ENCODE assay signal across 11 cellular contexts in genomic region chr6:144362042-144363018, GRCh38.
DNase-seq lines count a peak whose midpoint lies in the region; ATAC-seq and TF ChIP-seq lines count a peak whose summit lies in the region.
"Had no signal": no experiment of that assay in that cellular context is flagged by ENCODE, and none has a peak within 500 bp of the region (broad histone marks: within the 10 kb centered on the region; RNA-seq: fewer than 3 reads in every experiment).

No MANE protein-coding gene starts in this region.

- H3K4ac ChIP-seq in trophoblast cell (ENCODE audit: low read depth, low read length): no peak overlapping the region

- peak overlapping the region in 7 of 8 donors; percentile 76 to 90 (median 82) for H3K27ac Mint-ChIP-seq in CD8-positive, alpha-beta memory T cell

- ATAC-seq in HG02852 (IDR thresholded peaks at IDR 0.05; ENCODE audit: unreplicated experiment) (no peak), HG03135 (IDR thresholded peaks at IDR 0.05; ENCODE audit: unreplicated experiment) (no peak)

- H3K4me3 ChIP-seq in CD8-positive, alpha-beta memory T cell (ENCODE audit: low read length): no peak overlapping the region
- no peak overlapping the region for H3K4me3 ChIP-seq in fibroblast of lung (replicated peaks in 1 of 4; ENCODE audit: control extremely low read depth in 1 of 4, insufficient read depth in 1 of 4, low read depth in 3 of 4, low read length in 4 of 4)
- H3K4me3 ChIP-seq in trophoblast cell (ENCODE audit: low read depth, low read length): no peak overlapping the region
- H3K4me3 ChIP-seq: uterus had no signal

- H3K4me1 ChIP-seq in CD8-positive, alpha-beta memory T cell (ENCODE audit: insufficient read depth, low read length): peaks cover 29% of the 10 kb centered on the region
- H3K4me1 ChIP-seq in fibroblast of lung (ENCODE audit: control insufficient read depth, extremely low read depth, insufficient read depth, low read length): no peaks in the 10 kb centered on the region
- H3K4me1 ChIP-seq in trophoblast cell (ENCODE audit: control insufficient read depth in 1 of 2, insufficient read depth in 2 of 2, low read length in 2 of 2): peaks cover 5 to 6% of the 10 kb centered on the region in 2 experiments
- H3K4me1 ChIP-seq: uterus had no signal

- H3K36me3 Mint-ChIP-seq in CD8-positive, alpha-beta memory T cell: peaks cover 3 to 19% (median 4%) of the 10 kb centered on the region in 3 donors

- H4K12ac ChIP-seq in trophoblast cell (ENCODE audit: low read depth, low read length): no peak overlapping the region

- no peaks in the 10 kb centered on the region for H3K9me3 ChIP-seq in CD8-positive, alpha-beta memory T cell (ENCODE audit: low read length)
- H3K9me3 ChIP-seq in fibroblast of lung (ENCODE audit: control insufficient read depth, insufficient read depth, low read depth, low read length): no peaks in the 10 kb centered on the region
- H3K9me3 ChIP-seq in trophoblast cell (ENCODE audit: insufficient read depth, low read depth, low read length): no peaks in the 10 kb centered on the region
- H3K9me3 ChIP-seq: uterus had no signal

- H3K27me3 ChIP-seq in CD8-positive, alpha-beta memory T cell (ENCODE audit: insufficient read depth, low read length, poor library complexity, severe bottlenecking): no peaks in the 10 kb centered on the region
- no peaks in the 10 kb centered on the region for H3K27me3 ChIP-seq in fibroblast of lung (ENCODE audit: control insufficient read depth, insufficient read depth, low read length)
- no peaks in the 10 kb centered on the region for H3K27me3 ChIP-seq in trophoblast cell (ENCODE audit: insufficient read depth, low read length)
- H3K27me3 ChIP-seq: uterus had no signal

- POLR2A ChIA-PET in CD8-positive, alpha-beta memory T cell (lab: Charles Lee): no interaction called here
- POLR2A ChIA-PET in RWPE1 (lab: Yijun Ruan, JAX; ENCODE audit: low non-redundant PET): no interaction called here

- H3K4me1 Mint-ChIP-seq in CD8-positive, alpha-beta memory T cell: peaks cover 79 to 94% (median 92%) of the 10 kb centered on the region in 3 donors

- H3K18ac ChIP-seq in trophoblast cell (ENCODE audit: low read length): peak overlapping the region; percentile 79

- no peak overlapping the region for H4K8ac ChIP-seq in trophoblast cell (ENCODE audit: low read depth, low read length)

- no peak overlapping the region for H2BK120ac ChIP-seq in trophoblast cell (ENCODE audit: insufficient read depth, low read length, poor library complexity)

- TF ChIP-seq CTCF in RWPE1 (conservative IDR thresholded peaks at IDR 0.05; ENCODE audit: low read depth) (no peak), fibroblast of lung (conservative IDR thresholded peaks at IDR 0.05 in 1 of 2, IDR thresholded peaks at IDR 0.05 in 1 of 2; ENCODE audit: low read depth in 1 of 2, low read length in 2 of 2) (no peak)

- H3K27me3 Mint-ChIP-seq in CD8-positive, alpha-beta memory T cell: no peaks in the 10 kb centered on the region

- no peaks in the 10 kb centered on the region for H4K20me1 ChIP-seq in fibroblast of lung (ENCODE audit: control insufficient read depth, extremely low read depth, insufficient read depth, low read length)

- no peak overlapping the region for H3K9ac ChIP-seq in fibroblast of lung (ENCODE audit: insufficient read depth, low read length)
- H3K9ac ChIP-seq in trophoblast cell (ENCODE audit: low read length): no peak overlapping the region

- DNase-seq in CD8-positive, alpha-beta memory T cell: no peak
- DNase-seq in RWPE1 (ENCODE audit: low spot score) (no peak), fibroblast of lung (ENCODE audit: low read depth in 2 of 2) (peak; percentile 34 to 63), trophoblast cell (peak in 1 of 2 donors; percentile 45), NCI-H1694 (lab: John Stamatoyannopoulos, UW) (no peak), kidney glomerular epithelial cell (lab: John Stamatoyannopoulos, UW) (no peak)
- DNase-seq: anterior cingulate cortex, COR-L47 had no signal

- no peak overlapping the region for H3K14ac ChIP-seq in trophoblast cell (ENCODE audit: low read length)

- no CpG with 5 or more reads among the region's 5 CpGs for WGBS in trophoblast cell (ENCODE audit: extremely low coverage, insufficient coverage, insufficient read length)

- H2BK12ac ChIP-seq in trophoblast cell (ENCODE audit: low read length): peak overlapping the region; percentile 53

- H3K23ac ChIP-seq in trophoblast cell (ENCODE audit: low read length): no peak overlapping the region

- H3K4me2 ChIP-seq in fibroblast of lung (ENCODE audit: extremely low read depth, insufficient read depth, low read length): no peak overlapping the region
- H3K4me2 ChIP-seq in trophoblast cell (ENCODE audit: low read length): no peak overlapping the region

- no peak overlapping the region for H2BK5ac ChIP-seq in trophoblast cell (ENCODE audit: low read depth, low read length, poor library complexity)

- no peaks in the 10 kb centered on the region for H3K79me1 ChIP-seq in trophoblast cell (ENCODE audit: low read length)

- peak overlapping the region; percentile 56 for H2AK5ac ChIP-seq in trophoblast cell (ENCODE audit: low read length)

- H3K79me2 ChIP-seq in fibroblast of lung (ENCODE audit: control insufficient read depth, insufficient read depth, low read length) (peaks cover 22% of the 10 kb centered on the region), trophoblast cell (ENCODE audit: control insufficient read depth, insufficient read depth, low read length, poor library complexity) (no peaks in the 10 kb centered on the region)

- peak overlapping the region in 2 of 7 donors; percentile 0 to 35 for H3K4me3 Mint-ChIP-seq in CD8-positive, alpha-beta memory T cell

- no peak overlapping the region for H3K27ac ChIP-seq in CD8-positive, alpha-beta memory T cell (ENCODE audit: low read depth, low read length)
- H3K27ac ChIP-seq in RWPE1 (peak overlapping the region; percentile 27; the same call in 1 of the 2 replicates), fibroblast of lung (ENCODE audit: insufficient read depth, low read length) (no peak overlapping the region), trophoblast cell (ENCODE audit: low read depth, low read length) (no peak overlapping the region)

- H2AFZ ChIP-seq in fibroblast of lung (ENCODE audit: low read length) (no peak overlapping the region), trophoblast cell (ENCODE audit: insufficient read depth, low read length, poor library complexity) (no peak overlapping the region)

- H4K91ac ChIP-seq in trophoblast cell (ENCODE audit: low read depth, low read length): no peak overlapping the region

- no peaks in the 10 kb centered on the region for H3K9me3 Mint-ChIP-seq in CD8-positive, alpha-beta memory T cell

- CTCF ChIA-PET in CD8-positive, alpha-beta memory T cell (lab: Charles Lee): no interaction called here
- CTCF ChIA-PET in RWPE1 (lab: Yijun Ruan, JAX): interaction anchor here (0.6 to 0.7 kb wide), 2 partner anchors 58 to 1957 kb away, joined by 3 read pairs; no protein-coding TSS in a partner anchor

- H3K36me3 ChIP-seq in CD8-positive, alpha-beta memory T cell (ENCODE audit: insufficient read depth, low read length): peaks cover 5% of the 10 kb centered on the region
- no peaks in the 10 kb centered on the region for H3K36me3 ChIP-seq in fibroblast of lung (ENCODE audit: control insufficient read depth, insufficient read depth, low read length)
- no peaks in the 10 kb centered on the region for H3K36me3 ChIP-seq in trophoblast cell (ENCODE audit: control insufficient read depth in 1 of 2, insufficient read depth in 2 of 2, low read length in 2 of 2)
- H3K36me3 ChIP-seq: uterus had no signal

Comparison
In these comparisons a context has a peak if more than half of its experiments do, and no peak if none do; other contexts are left out.
1. DNase-seq: peak in fibroblast of lung (2 of 2); none in CD8-positive, alpha-beta memory T cell (0 of 5), RWPE1 (single experiment), NCI-H1694 (single experiment) and kidney glomerular epithelial cell (single experiment).